ENCODE assay signal across 8 cellular contexts in the genomic region with DNA sequence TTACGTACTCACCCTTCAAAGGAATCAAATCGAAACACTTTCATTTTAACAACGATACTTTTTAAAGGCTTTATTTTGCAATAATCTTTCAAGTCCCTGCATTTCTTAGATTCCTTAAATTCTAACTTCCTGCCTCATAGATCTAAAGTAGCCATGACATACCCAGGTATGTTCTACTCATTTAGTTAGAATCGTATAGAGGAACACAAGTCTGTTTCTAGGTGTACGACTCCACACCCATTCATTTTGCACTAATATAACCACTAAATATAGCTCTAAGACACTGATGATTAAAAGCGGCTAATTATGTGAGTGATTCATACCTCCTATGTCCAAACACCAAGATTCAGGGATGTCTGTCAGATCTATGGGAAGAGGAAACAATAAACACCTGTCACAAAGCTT. TPM values are rescaled to one million over a fixed set of nuclear protein-coding genes. Genes with fewer than 3 reads are reported as not detected.
DNase-seq lines count a peak whose midpoint lies in the region; ATAC-seq lines count a peak whose summit lies in the region.

No MANE protein-coding gene starts in this region.

- DNase-seq in EH (ENCODE audit: low read depth) (peak; percentile 69), NCI-H226 (peak; percentile 17), dedifferentiated amniotic fluid mesenchymal stem cell (ENCODE audit: extremely low spot score) (peak; percentile 49)
- DNase-seq in naive thymus-derived CD8-positive, alpha-beta T cell: peak in 3 of 10 donors; percentile 13 to 21 (median 15)
- no peak for DNase-seq in stimulated activated CD4-positive, alpha-beta T cell treated with anti-CD3 and anti-CD28 coated beads, Interleukin-2, amount 100 ng/mL, for 24 hours
- no peak for DNase-seq in stimulated activated CD4-positive, alpha-beta T cell treated with anti-CD3 and anti-CD28 coated beads, Interleukin-15, amount 100 ng/mL, for 24 hours

- peaks cover 0 to 15% (median 2%) of the 10 kb centered on the region in 3 donors for H3K36me3 Mint-ChIP-seq in naive thymus-derived CD8-positive, alpha-beta T cell

- POLR2A ChIA-PET in naive thymus-derived CD8-positive, alpha-beta T cell (lab: Charles Lee): interaction anchor here (0.9 to 1.6 kb wide), 5 partner anchors 8 to 186 kb away, joined by 3 to 14 read pairs (median 4); partner anchors contain the start of gene LSG1

- H3K27me3 Mint-ChIP-seq in naive thymus-derived CD8-positive, alpha-beta T cell: no peaks in the 10 kb centered on the region

- ATAC-seq in naive thymus-derived CD8-positive, alpha-beta T cell: no peak
- no peak for ATAC-seq in HG03039 (IDR thresholded peaks at IDR 0.05; ENCODE audit: unreplicated experiment)
- ATAC-seq in HG03159 (IDR thresholded peaks at IDR 0.05; ENCODE audit: unreplicated experiment): no peak

- peaks cover 32 to 66% (median 47%) of the 10 kb centered on the region in 4 donors for H3K4me1 Mint-ChIP-seq in naive thymus-derived CD8-positive, alpha-beta T cell

- no peaks in the 10 kb centered on the region for H3K9me3 Mint-ChIP-seq in naive thymus-derived CD8-positive, alpha-beta T cell

- peak overlapping the region; percentile 66 to 96 (median 92) for H3K4me3 Mint-ChIP-seq in naive thymus-derived CD8-positive, alpha-beta T cell

- peak overlapping the region; percentile 89 to 98 (median 93) for H3K27ac Mint-ChIP-seq in naive thymus-derived CD8-positive, alpha-beta T cell

RNA-seq across cellular contexts. Expression of gene ATP13A3, which starts 1.3 kb away (rescaled TPM):
- total RNA-seq in naive thymus-derived CD8-positive, alpha-beta T cell: 10 to 100 TPM; 51.7 to 53.8 TPM
- 10 to 100 TPM in 2 of 3 donors, 1 to 10 TPM in 1; 5.9 to 13.2 (median 10.6) TPM for polyA plus RNA-seq in naive thymus-derived CD8-positive, alpha-beta T cell

Comparison
In these comparisons a context has a peak if more than half of its experiments do, and no peak if none do; other contexts are left out.
1. DNase-seq: peak in EH (single experiment), NCI-H226 (single experiment) and dedifferentiated amniotic fluid mesenchymal stem cell (single experiment); none in stimulated activated CD4-positive, alpha-beta T cell treated with anti-CD3 and anti-CD28 coated beads, Interleukin-2, amount 100 ng/mL, for 24 hours (0 of 2) and stimulated activated CD4-positive, alpha-beta T cell treated with anti-CD3 and anti-CD28 coated beads, Interleukin-15, amount 100 ng/mL, for 24 hours (single experiment).